Comparison of ENCODE assay signal across 8 cellular contexts in genomic region chr10:110007171-110007700, GRCh38.
DNase-seq lines count a peak whose midpoint lies in the region; ATAC-seq and TF ChIP-seq lines count a peak whose summit lies in the region.

No MANE protein-coding gene starts in this region.

- H3K27ac ChIP-seq in VCaP (peak overlapping the region; percentile 84), rectal smooth muscle tissue (ENCODE audit: low read depth, low read length) (peak overlapping the region; percentile 75)

- ATAC-seq in GM19043 (IDR thresholded peaks at IDR 0.05; ENCODE audit: low read depth, unreplicated experiment) (peak; percentile 22), HG03175 (IDR thresholded peaks at IDR 0.05; ENCODE audit: unreplicated experiment) (peak; percentile 38)

- peaks cover 7% of the 10 kb centered on the region for H3K4me1 ChIP-seq in rectal smooth muscle tissue (ENCODE audit: control insufficient read depth, insufficient read depth, low read length)

- no peaks in the 10 kb centered on the region for H3K36me3 ChIP-seq in rectal smooth muscle tissue (ENCODE audit: control insufficient read depth, insufficient read depth, low read length)

- no peak for TF ChIP-seq CTCF in VCaP (conservative IDR thresholded peaks at IDR 0.05)
- no peak for TF ChIP-seq CTCF in fibroblast of pulmonary artery (IDR thresholded peaks at IDR 0.05; ENCODE audit: low read length, missing control alignments)

- DNase-seq in AG20443 (ENCODE audit: low spot score) (peak; percentile 64), fibroblast of pulmonary artery (ENCODE audit: low read depth) (no peak), OCI-M1 (lab: John Stamatoyannopoulos, UW) (no peak), GM19238 (ENCODE audit: insufficient read length, low spot score) (no peak)

- no peaks in the 10 kb centered on the region for H3K27me3 ChIP-seq in rectal smooth muscle tissue (ENCODE audit: control insufficient read depth, insufficient read depth, low read length)

- peak overlapping the region; percentile 35 for H3K9ac ChIP-seq in rectal smooth muscle tissue (ENCODE audit: low read length)

- H3K4me3 ChIP-seq in fibroblast of pulmonary artery (replicated peaks; ENCODE audit: low read depth, low read length) (peak overlapping the region; percentile 98), rectal smooth muscle tissue (ENCODE audit: low read length) (peak overlapping the region; percentile 58)
